11 cellular contexts compared by ENCODE assay signal in genomic region chr3:112115161-112115739, GRCh38. TPM values are rescaled to one million over a fixed set of nuclear protein-coding genes. Genes with fewer than 3 reads are reported as not detected.
A peak's percentile ranks its signal among the peaks of the same experiment; 100 is the strongest.
DNase-seq lines count a peak whose midpoint lies in the region; ATAC-seq lines count a peak whose summit lies in the region.
"Had no signal": no experiment of that assay in that cellular context is flagged by ENCODE, and none has a peak within 500 bp of the region (broad histone marks: within the 10 kb centered on the region; RNA-seq: fewer than 3 reads in every experiment).

No MANE protein-coding gene starts in this region.

- H3K27ac Mint-ChIP-seq in activated naive CD4-positive, alpha-beta T cell treated with anti-CD3 and anti-CD28 coated beads, Interleukin-2, amount 50 U/mL, for 72 hours: peak overlapping the region in 1 of 2 donors; percentile 32

- H3K27me3 ChIP-seq in thymus (ENCODE audit: control insufficient read depth, insufficient read depth): no peaks in the 10 kb centered on the region

- peak overlapping the region; percentile 72 for H3K27ac ChIP-seq in thymus (ENCODE audit: low read depth)

- peaks cover 0 to 6% of the 10 kb centered on the region in 2 donors for H3K36me3 Mint-ChIP-seq in activated naive CD4-positive, alpha-beta T cell treated with anti-CD3 and anti-CD28 coated beads, Interleukin-2, amount 50 U/mL, for 72 hours

- peak; percentile 32 to 73 for ATAC-seq in activated naive CD4-positive, alpha-beta T cell treated with anti-CD3 and anti-CD28 coated beads, Interleukin-2, amount 50 U/mL, for 72 hours
- ATAC-seq in HG02588 (IDR thresholded peaks at IDR 0.05; ENCODE audit: unreplicated experiment) (peak; percentile 40), HG03565 (IDR thresholded peaks at IDR 0.05; ENCODE audit: unreplicated experiment) (peak; percentile 31)

- no peaks in the 10 kb centered on the region for H3K9me3 ChIP-seq in thymus (ENCODE audit: control insufficient read depth)
- H3K9me3 ChIP-seq: SK-N-SH had no signal

- 44% methylated on average over 6 of the region's 6 CpGs for WGBS in thymus

- DNase-seq in activated naive CD4-positive, alpha-beta T cell treated with anti-CD3 and anti-CD28 coated beads, Interleukin-2, amount 50 U/mL, for 72 hours (ENCODE audit: low spot score in 2 of 2): no peak
- no peak for DNase-seq in activated naive CD4-positive, alpha-beta T cell treated with Interleukin-2 at 50 U/mL for 16 hours
- DNase-seq in HPDE6-E6E7 (ENCODE audit: extremely low spot score) (no peak), NCI-H1930 (lab: John Stamatoyannopoulos, UW) (no peak), NCI-H2227 (lab: John Stamatoyannopoulos, UW; ENCODE audit: unreplicated experiment) (no peak)
- DNase-seq: activated effector memory CD4-positive, alpha-beta T cell treated with anti-CD3 and anti-CD28 coated beads, Interleukin-2, amount 50 U/mL, for 16 hours; effector CD8-positive, alpha-beta T cell; SK-N-SH had no signal

- no peak overlapping the region for H3K4me3 ChIP-seq in thymus (ENCODE audit: low read length)

- no peaks in the 10 kb centered on the region for H3K9me3 Mint-ChIP-seq in activated naive CD4-positive, alpha-beta T cell treated with anti-CD3 and anti-CD28 coated beads, Interleukin-2, amount 50 U/mL, for 72 hours

- peaks cover 63% of the 10 kb centered on the region for H3K4me1 ChIP-seq in thymus (ENCODE audit: control insufficient read depth, insufficient read depth, low read length)

- H3K36me3 ChIP-seq in thymus (ENCODE audit: control insufficient read depth, insufficient read depth): peaks cover 6% of the 10 kb centered on the region

RNA-seq across cellular contexts. Expression of gene GCSAM, which starts 17.8 kb away (rescaled TPM):
- 10 to 100 TPM in 1 of 2 donors, 1 to 10 TPM in 1; 5.2 to 23.7 TPM for total RNA-seq in activated naive CD4-positive, alpha-beta T cell treated with anti-CD3 and anti-CD28 coated beads, Interleukin-2, amount 50 U/mL, for 72 hours
- 18.0 TPM for polyA plus RNA-seq in thymus
- polyA plus RNA-seq: SK-N-SH had no signal

RNA-seq across cellular contexts. Expression of gene C3orf52, which starts 29.1 kb away (rescaled TPM):
- total RNA-seq in activated naive CD4-positive, alpha-beta T cell treated with anti-CD3 and anti-CD28 coated beads, Interleukin-2, amount 50 U/mL, for 72 hours: 10 to 100 TPM in 1 of 2 donors, 1 to 10 TPM in 1; 6.5 to 11.2 TPM
- 5.8 TPM for polyA plus RNA-seq in thymus
